Comparison of ENCODE assay signal across 18 cellular contexts in genomic region chr20:62933966-62934365, GRCh38. TPM values are rescaled to one million over a fixed set of nuclear protein-coding genes. Genes with fewer than 3 reads are reported as not detected.
"Had no signal": no experiment of that assay in that cellular context is flagged by ENCODE, and none has a peak within 500 bp of the region (broad histone marks: within the 10 kb centered on the region; RNA-seq: fewer than 3 reads in every experiment).

No MANE protein-coding gene starts in this region.

- H3K27me3 Mint-ChIP-seq: activated B cell treated with CpG ODN at 0.5 μM for 24 hours; activated CD4-positive, alpha-beta memory T cell treated with anti-CD3 and anti-CD28 coated beads for 36 hours had no signal

- H3K4me3 ChIP-seq: body of pancreas, hepatocyte, lung, tibial nerve, vagina had no signal

- H3K9me3 ChIP-seq: body of pancreas, tibial nerve, vagina had no signal

- H2AFZ ChIP-seq: hepatocyte had no signal

- H3K27me3 ChIP-seq: body of pancreas, foreskin keratinocyte, hepatocyte, tibial nerve, vagina had no signal

- H3K4me3 Mint-ChIP-seq: activated B cell treated with CpG ODN at 0.5 μM for 24 hours; activated CD4-positive, alpha-beta memory T cell treated with anti-CD3 and anti-CD28 coated beads for 36 hours; nephron progenitor cell had no signal

- DNase-seq: activated B cell treated with CpG ODN at 0.5 μM for 24 hours; activated CD4-positive, alpha-beta memory T cell treated with anti-CD3 and anti-CD28 coated beads for 36 hours; activated CD4-positive, alpha-beta T cell treated with anti-CD3 and anti-CD28 coated beads for 4 hours; activated T-cell treated with anti-CD3 and anti-CD28 coated beads for 4 hours; caudate nucleus; foreskin keratinocyte; nephron progenitor cell; nucleus accumbens; posterior cingulate gyrus; stimulated activated CD4-positive, alpha-beta T cell treated with anti-CD3 and anti-CD28 coated beads, Interleukin-1b, Interleukin-23, amount 100 ng/mL, for 48 hours; stimulated activated CD8-positive, alpha-beta memory T cell treated with anti-CD3 and anti-CD28 coated beads, Interleukin-4, amount 100 ng/mL, for 48 hours; stimulated activated naive CD4-positive, alpha-beta T cell treated with Interleukin-2 at 50 U/mL for 16 hours had no signal

- H3K4me2 ChIP-seq: hepatocyte had no signal

- H3K36me3 ChIP-seq: vagina had no signal

- H3K4me1 ChIP-seq: foreskin keratinocyte had no signal

- H3K27ac Mint-ChIP-seq: activated B cell treated with CpG ODN at 0.5 μM for 24 hours; activated CD4-positive, alpha-beta memory T cell treated with anti-CD3 and anti-CD28 coated beads for 36 hours; nephron progenitor cell had no signal

- H3K27ac ChIP-seq: body of pancreas, foreskin keratinocyte, hepatocyte, tibial nerve, vagina had no signal

- H3K9me3 Mint-ChIP-seq: activated B cell treated with CpG ODN at 0.5 μM for 24 hours; activated CD4-positive, alpha-beta memory T cell treated with anti-CD3 and anti-CD28 coated beads for 36 hours; nephron progenitor cell had no signal

RNA-seq across cellular contexts. Expression of gene SLC17A9, which starts 18.5 kb away (rescaled TPM):
- total RNA-seq: myocyte had no signal
